1 cellular context compared by ENCODE assay signal in the genomic region with DNA sequence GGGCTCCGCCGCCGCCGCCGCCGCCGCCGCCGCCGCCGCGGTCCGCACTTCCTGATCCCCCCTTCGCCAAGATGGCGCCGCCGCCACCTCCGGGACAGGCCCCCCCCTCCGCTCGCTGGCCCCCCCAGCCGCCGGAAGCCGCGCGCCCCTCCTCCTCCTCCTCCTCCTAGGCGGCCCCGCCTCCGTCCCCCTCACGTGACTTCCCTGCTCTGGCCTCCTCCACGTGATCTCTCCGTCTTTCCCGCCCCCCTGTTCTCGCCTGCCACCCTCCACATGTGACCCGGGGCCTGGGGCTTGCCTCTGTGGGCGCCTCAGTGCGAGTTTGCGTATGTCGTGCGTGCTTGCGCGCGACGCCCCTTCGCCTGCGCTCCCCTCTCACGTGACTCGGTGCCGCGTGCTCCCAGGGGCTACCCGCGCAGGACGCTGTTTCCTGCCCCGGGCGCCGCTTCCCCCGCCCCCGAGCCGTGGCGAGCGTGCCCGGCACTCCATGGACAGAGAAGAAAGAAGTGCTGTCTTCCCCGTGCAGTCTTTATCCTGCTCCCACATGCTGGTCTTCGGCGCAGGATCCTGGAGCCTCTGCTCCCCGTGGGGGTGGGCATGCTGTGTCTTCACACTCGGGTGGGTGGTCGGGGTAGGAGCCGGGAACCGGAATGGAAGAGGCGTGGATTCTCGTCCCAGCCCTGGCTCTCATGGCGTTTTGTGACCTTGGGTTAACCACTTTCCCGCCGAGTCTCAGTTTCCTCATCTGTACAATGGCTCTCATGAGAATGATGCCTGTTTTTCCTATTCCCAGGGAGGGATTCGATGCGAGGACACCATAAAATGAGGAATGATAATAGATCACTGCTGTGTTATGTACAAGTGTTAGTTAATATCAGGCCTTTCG.
TF ChIP-seq lines count a peak whose summit lies in the region.

TSS of gene UBE2Q1 (minus strand) at position 53 of the 886 bp plus-strand sequence. CDS start 109 bp downstream, outside the sequence.

TF ChIP-seq in HepG2, 621 proteins besides CTCF, POLR2A, EP300 and RAD21 (continued from another document):
- peak; percentile 60; the same call in 1 of the 2 replicates for TF ChIP-seq PCBP1 (IDR thresholded peaks at IDR 0.05; ENCODE audit: borderline replicate concordance, low read depth, low read length)
- TF ChIP-seq XRCC5 (optimal IDR thresholded peaks at IDR 0.05; ENCODE audit: low read length) = peak; percentile 25
- peak; percentile 97 for TF ChIP-seq NAIF1 (CRISPR knock-in tag; IDR thresholded peaks at IDR 0.05; ENCODE audit: borderline replicate concordance)
- TF ChIP-seq TEAD2 (CRISPR knock-in tag; IDR thresholded peaks at IDR 0.05) = peak; percentile 91
- TF ChIP-seq ARHGAP35 (CRISPR knock-in tag; IDR thresholded peaks at IDR 0.05; ENCODE audit: borderline replicate concordance) = peak; percentile 99
- TF ChIP-seq ZSCAN25 (CRISPR knock-in tag; IDR thresholded peaks at IDR 0.05) = peak; percentile 82; the same call in 1 of the 2 replicates
- peak; percentile 66 for TF ChIP-seq ZNF121 (CRISPR knock-in tag; IDR thresholded peaks at IDR 0.05)
- TF ChIP-seq STAG1 (CRISPR knock-in tag; IDR thresholded peaks at IDR 0.05) = no peak
- TF ChIP-seq ZNF160 (CRISPR knock-in tag; IDR thresholded peaks at IDR 0.05) = peak; percentile 89; the same call in 1 of the 2 replicates
- peak; percentile 90 for TF ChIP-seq MED8 (CRISPR knock-in tag; IDR thresholded peaks at IDR 0.05; ENCODE audit: insufficient replicate concordance)
- peak; percentile 99 for TF ChIP-seq ZNF552 (CRISPR knock-in tag; IDR thresholded peaks at IDR 0.05; ENCODE audit: borderline replicate concordance)
- peak; percentile 49; the same call in 1 of the 2 replicates for TF ChIP-seq ZNF12 (CRISPR knock-in tag; IDR thresholded peaks at IDR 0.05)
- TF ChIP-seq ZNF660 (CRISPR knock-in tag; IDR thresholded peaks at IDR 0.05; ENCODE audit: borderline replicate concordance, low read depth) = peak; percentile 90; the same call in 1 of the 2 replicates
- TF ChIP-seq ZNF891 (CRISPR knock-in tag; IDR thresholded peaks at IDR 0.05) = peak; percentile 100
- no peak for TF ChIP-seq ZBTB37 (CRISPR knock-in tag; IDR thresholded peaks at IDR 0.05)
- TF ChIP-seq FOXP4 (CRISPR knock-in tag; IDR thresholded peaks at IDR 0.05) = peak; percentile 83
- TF ChIP-seq POLR2AphosphoS5 (IDR thresholded peaks at IDR 0.05; ENCODE audit: low read depth, low read length) = no peak; the same call in 1 of the 2 replicates
- peak; percentile 87 for TF ChIP-seq SAP130 (CRISPR knock-in tag; IDR thresholded peaks at IDR 0.05; ENCODE audit: low read depth)
- peak; percentile 93 for TF ChIP-seq ZNF230 (CRISPR knock-in tag; IDR thresholded peaks at IDR 0.05)
- peak; percentile 95; the same call in 1 of the 2 replicates for TF ChIP-seq ZNF674 (CRISPR knock-in tag; IDR thresholded peaks at IDR 0.05; ENCODE audit: low read depth)
- peak; percentile 75 for TF ChIP-seq HMG20B (CRISPR knock-in tag; conservative IDR thresholded peaks at IDR 0.05)
- no peak for TF ChIP-seq ATRX (CRISPR knock-in tag; IDR thresholded peaks at IDR 0.05; ENCODE audit: borderline replicate concordance)
- TF ChIP-seq, protein P1, sequence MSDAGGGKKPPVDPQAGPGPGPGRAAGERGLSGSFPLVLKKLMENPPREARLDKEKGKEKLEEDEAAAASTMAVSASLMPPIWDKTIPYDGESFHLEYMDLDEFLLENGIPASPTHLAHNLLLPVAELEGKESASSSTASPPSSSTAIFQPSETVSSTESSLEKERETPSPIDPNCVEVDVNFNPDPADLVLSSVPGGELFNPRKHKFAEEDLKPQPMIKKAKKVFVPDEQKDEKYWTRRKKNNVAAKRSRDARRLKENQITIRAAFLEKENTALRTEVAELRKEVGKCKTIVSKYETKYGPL (CRISPR knock-in tag; IDR thresholded peaks at IDR 0.05) = peak; percentile 67; the same call in 1 of the 2 replicates
- TF ChIP-seq FOXK1 (CRISPR knock-in tag; IDR thresholded peaks at IDR 0.05; ENCODE audit: borderline replicate concordance, low read depth) = peak; percentile 58; the same call in 1 of the 2 replicates
- peak; percentile 66 for TF ChIP-seq GATAD2A (CRISPR knock-in tag; IDR thresholded peaks at IDR 0.05)
- TF ChIP-seq NR2F2 (IDR thresholded peaks at IDR 0.05; ENCODE audit: borderline replicate concordance, low read depth) = no peak
- TF ChIP-seq, protein P2, sequence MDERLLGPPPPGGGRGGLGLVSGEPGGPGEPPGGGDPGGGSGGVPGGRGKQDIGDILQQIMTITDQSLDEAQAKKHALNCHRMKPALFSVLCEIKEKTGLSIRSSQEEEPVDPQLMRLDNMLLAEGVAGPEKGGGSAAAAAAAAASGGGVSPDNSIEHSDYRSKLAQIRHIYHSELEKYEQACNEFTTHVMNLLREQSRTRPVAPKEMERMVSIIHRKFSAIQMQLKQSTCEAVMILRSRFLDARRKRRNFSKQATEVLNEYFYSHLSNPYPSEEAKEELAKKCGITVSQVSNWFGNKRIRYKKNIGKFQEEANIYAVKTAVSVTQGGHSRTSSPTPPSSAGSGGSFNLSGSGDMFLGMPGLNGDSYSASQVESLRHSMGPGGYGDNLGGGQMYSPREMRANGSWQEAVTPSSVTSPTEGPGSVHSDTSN (CRISPR knock-in tag; IDR thresholded peaks at IDR 0.05) = no peak
- TF ChIP-seq NR1H2 (CRISPR knock-in tag; IDR thresholded peaks at IDR 0.05; ENCODE audit: borderline replicate concordance, low read depth) = peak; percentile 98
- peak; percentile 96; the same call in 1 of the 2 replicates for TF ChIP-seq ZBTB20 (CRISPR knock-in tag; IDR thresholded peaks at IDR 0.05; ENCODE audit: borderline replicate concordance, low read depth)
TF ChIP-seq in HepG2: peak in this region for 470.
